In genomic region chr16:2874584-2875362, GRCh38 we compare ENCODE assay signal across 1 cellular context.
TF ChIP-seq lines count a peak whose summit lies in the region.

No MANE protein-coding gene starts in this region.

TF ChIP-seq in HepG2, 621 proteins besides CTCF, POLR2A, EP300 and RAD21 (continued from another document and continues in another):
- TF ChIP-seq, protein P1, sequence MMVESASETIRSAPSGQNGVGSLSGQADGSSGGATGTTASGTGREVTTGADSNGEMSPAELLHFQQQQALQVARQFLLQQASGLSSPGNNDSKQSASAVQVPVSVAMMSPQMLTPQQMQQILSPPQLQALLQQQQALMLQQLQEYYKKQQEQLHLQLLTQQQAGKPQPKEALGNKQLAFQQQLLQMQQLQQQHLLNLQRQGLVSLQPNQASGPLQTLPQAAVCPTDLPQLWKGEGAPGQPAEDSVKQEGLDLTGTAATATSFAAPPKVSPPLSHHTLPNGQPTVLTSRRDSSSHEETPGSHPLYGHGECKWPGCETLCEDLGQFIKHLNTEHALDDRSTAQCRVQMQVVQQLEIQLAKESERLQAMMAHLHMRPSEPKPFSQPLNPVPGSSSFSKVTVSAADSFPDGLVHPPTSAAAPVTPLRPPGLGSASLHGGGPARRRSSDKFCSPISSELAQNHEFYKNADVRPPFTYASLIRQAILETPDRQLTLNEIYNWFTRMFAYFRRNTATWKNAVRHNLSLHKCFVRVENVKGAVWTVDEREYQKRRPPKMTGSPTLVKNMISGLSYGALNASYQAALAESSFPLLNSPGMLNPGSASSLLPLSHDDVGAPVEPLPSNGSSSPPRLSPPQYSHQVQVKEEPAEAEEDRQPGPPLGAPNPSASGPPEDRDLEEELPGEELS (CRISPR knock-in tag; IDR thresholded peaks at IDR 0.05) = no peak
- TF ChIP-seq HOXA7 (CRISPR knock-in tag; IDR thresholded peaks at IDR 0.05) (no peak), JDP2 (CRISPR knock-in tag; IDR thresholded peaks at IDR 0.05; ENCODE audit: borderline replicate concordance) (no peak), RBM39 (IDR thresholded peaks at IDR 0.05; ENCODE audit: low read depth, low read length, poor library complexity, severe bottlenecking) (peak; percentile 72), ZNF839 (CRISPR knock-in tag; IDR thresholded peaks at IDR 0.05; ENCODE audit: borderline replicate concordance) (no peak), ZNF556 (CRISPR knock-in tag; IDR thresholded peaks at IDR 0.05; ENCODE audit: borderline replicate concordance) (0 out of 2 replicates have a peak, but pooled peaks have one; percentile 31), PAF1 (CRISPR knock-in tag; IDR thresholded peaks at IDR 0.05) (no peak), ZNF703 (CRISPR knock-in tag; IDR thresholded peaks at IDR 0.05; ENCODE audit: borderline replicate concordance) (no peak), GATAD2A (CRISPR knock-in tag; IDR thresholded peaks at IDR 0.05) (peak; percentile 42; the same call in 1 of the 2 replicates), ZNF451 (CRISPR knock-in tag; IDR thresholded peaks at IDR 0.05) (no peak), SUZ12 (IDR thresholded peaks at IDR 0.05; ENCODE audit: low read depth, low read length) (no peak), XBP1 (CRISPR knock-in tag; IDR thresholded peaks at IDR 0.05) (no peak), ETV5 (CRISPR knock-in tag; IDR thresholded peaks at IDR 0.05; ENCODE audit: borderline replicate concordance) (peak; percentile 65; the same call in 1 of the 2 replicates), NR2F1 (CRISPR knock-in tag; IDR thresholded peaks at IDR 0.05) (no peak), ZNF567 (CRISPR knock-in tag; IDR thresholded peaks at IDR 0.05; ENCODE audit: borderline replicate concordance) (no peak), MIER2 (CRISPR knock-in tag; IDR thresholded peaks at IDR 0.05) (0 out of 2 replicates have a peak, but pooled peaks have one; percentile 33), SNAPC5 (CRISPR knock-in tag; IDR thresholded peaks at IDR 0.05; ENCODE audit: borderline replicate concordance) (no peak), ZNF274 (CRISPR knock-in tag; IDR thresholded peaks at IDR 0.05) (no peak), GLI4 (CRISPR knock-in tag; IDR thresholded peaks at IDR 0.05; ENCODE audit: borderline replicate concordance) (no peak), ZNF788 (CRISPR knock-in tag; IDR thresholded peaks at IDR 0.05; ENCODE audit: borderline replicate concordance) (no peak; the same call in 1 of the 2 replicates), ESRRA (CRISPR knock-in tag; IDR thresholded peaks at IDR 0.05; ENCODE audit: low read depth) (0 out of 2 replicates have a peak, but pooled peaks have one; percentile 38), MEIS1 (CRISPR knock-in tag; IDR thresholded peaks at IDR 0.05; ENCODE audit: borderline replicate concordance) (no peak), ZFYVE20 (CRISPR knock-in tag; IDR thresholded peaks at IDR 0.05; ENCODE audit: borderline replicate concordance, low read depth) (no peak), SPEN (CRISPR knock-in tag; IDR thresholded peaks at IDR 0.05; ENCODE audit: low read depth) (peak; percentile 63), SP4 (CRISPR knock-in tag; IDR thresholded peaks at IDR 0.05) (no peak), YEATS2 (CRISPR knock-in tag; IDR thresholded peaks at IDR 0.05; ENCODE audit: borderline replicate concordance) (peak; percentile 53; the same call in 1 of the 2 replicates), NPAS2 (CRISPR knock-in tag; IDR thresholded peaks at IDR 0.05; ENCODE audit: borderline replicate concordance) (no peak), ZMYM4 (CRISPR knock-in tag; IDR thresholded peaks at IDR 0.05) (0 out of 2 replicates have a peak, but pooled peaks have one; percentile 45), ZMAT3 (CRISPR knock-in tag; conservative IDR thresholded peaks at IDR 0.05) (no peak), TRIM24 (CRISPR knock-in tag; IDR thresholded peaks at IDR 0.05) (no peak), TEAD2 (CRISPR knock-in tag; IDR thresholded peaks at IDR 0.05) (no peak), NFE2L2 (IDR thresholded peaks at IDR 0.05; ENCODE audit: low read length) (no peak), PHF8 (CRISPR knock-in tag; IDR thresholded peaks at IDR 0.05) (peak; percentile 36; the same call in 1 of the 2 replicates), HNRNPH1 (optimal IDR thresholded peaks at IDR 0.05; ENCODE audit: low read depth, low read length) (no peak), LCORL (IDR thresholded peaks at IDR 0.05) (no peak), LCORL (CRISPR knock-in tag; IDR thresholded peaks at IDR 0.05) (peak; percentile 44; the same call in 1 of the 2 replicates), ZNF10 (CRISPR knock-in tag; IDR thresholded peaks at IDR 0.05; ENCODE audit: borderline replicate concordance, low read depth) (no peak), ZNF253 (CRISPR knock-in tag; IDR thresholded peaks at IDR 0.05; ENCODE audit: borderline replicate concordance) (no peak), PAXIP1 (CRISPR knock-in tag; conservative IDR thresholded peaks at IDR 0.05) (no peak), ZBTB8A (CRISPR knock-in tag; IDR thresholded peaks at IDR 0.05; ENCODE audit: borderline replicate concordance, low read depth) (no peak), KLF15 (CRISPR knock-in tag; IDR thresholded peaks at IDR 0.05; ENCODE audit: borderline replicate concordance) (no peak), RXRB (CRISPR knock-in tag; IDR thresholded peaks at IDR 0.05; ENCODE audit: borderline replicate concordance) (peak; percentile 38; the same call in 1 of the 2 replicates), ZNF337 (CRISPR knock-in tag; IDR thresholded peaks at IDR 0.05; ENCODE audit: borderline replicate concordance, low read depth) (no peak), HMGXB3 (CRISPR knock-in tag; IDR thresholded peaks at IDR 0.05; ENCODE audit: borderline replicate concordance) (no peak), ARNT (IDR thresholded peaks at IDR 0.05) (no peak), SRY (CRISPR knock-in tag; IDR thresholded peaks at IDR 0.05) (no peak), JARID2 (CRISPR knock-in tag; IDR thresholded peaks at IDR 0.05; ENCODE audit: insufficient replicate concordance) (no peak), TBP (CRISPR knock-in tag; IDR thresholded peaks at IDR 0.05) (no peak)
- TF ChIP-seq, protein P2, sequence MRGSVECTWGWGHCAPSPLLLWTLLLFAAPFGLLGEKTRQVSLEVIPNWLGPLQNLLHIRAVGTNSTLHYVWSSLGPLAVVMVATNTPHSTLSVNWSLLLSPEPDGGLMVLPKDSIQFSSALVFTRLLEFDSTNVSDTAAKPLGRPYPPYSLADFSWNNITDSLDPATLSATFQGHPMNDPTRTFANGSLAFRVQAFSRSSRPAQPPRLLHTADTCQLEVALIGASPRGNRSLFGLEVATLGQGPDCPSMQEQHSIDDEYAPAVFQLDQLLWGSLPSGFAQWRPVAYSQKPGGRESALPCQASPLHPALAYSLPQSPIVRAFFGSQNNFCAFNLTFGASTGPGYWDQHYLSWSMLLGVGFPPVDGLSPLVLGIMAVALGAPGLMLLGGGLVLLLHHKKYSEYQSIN (CRISPR knock-in tag; IDR thresholded peaks at IDR 0.05; ENCODE audit: borderline replicate concordance) = no peak
- TF ChIP-seq, protein P3, sequence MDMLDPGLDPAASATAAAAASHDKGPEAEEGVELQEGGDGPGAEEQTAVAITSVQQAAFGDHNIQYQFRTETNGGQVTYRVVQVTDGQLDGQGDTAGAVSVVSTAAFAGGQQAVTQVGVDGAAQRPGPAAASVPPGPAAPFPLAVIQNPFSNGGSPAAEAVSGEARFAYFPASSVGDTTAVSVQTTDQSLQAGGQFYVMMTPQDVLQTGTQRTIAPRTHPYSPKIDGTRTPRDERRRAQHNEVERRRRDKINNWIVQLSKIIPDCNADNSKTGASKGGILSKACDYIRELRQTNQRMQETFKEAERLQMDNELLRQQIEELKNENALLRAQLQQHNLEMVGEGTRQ (IDR thresholded peaks at IDR 0.05; ENCODE audit: low read depth, low read length) = no peak
- TF ChIP-seq, protein P3 (CRISPR knock-in tag; IDR thresholded peaks at IDR 0.05; ENCODE audit: borderline replicate concordance) = no peak
- TF ChIP-seq, protein P4, sequence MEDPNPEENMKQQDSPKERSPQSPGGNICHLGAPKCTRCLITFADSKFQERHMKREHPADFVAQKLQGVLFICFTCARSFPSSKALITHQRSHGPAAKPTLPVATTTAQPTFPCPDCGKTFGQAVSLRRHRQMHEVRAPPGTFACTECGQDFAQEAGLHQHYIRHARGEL (CRISPR knock-in tag; IDR thresholded peaks at IDR 0.05) = no peak
- TF ChIP-seq, protein P5, sequence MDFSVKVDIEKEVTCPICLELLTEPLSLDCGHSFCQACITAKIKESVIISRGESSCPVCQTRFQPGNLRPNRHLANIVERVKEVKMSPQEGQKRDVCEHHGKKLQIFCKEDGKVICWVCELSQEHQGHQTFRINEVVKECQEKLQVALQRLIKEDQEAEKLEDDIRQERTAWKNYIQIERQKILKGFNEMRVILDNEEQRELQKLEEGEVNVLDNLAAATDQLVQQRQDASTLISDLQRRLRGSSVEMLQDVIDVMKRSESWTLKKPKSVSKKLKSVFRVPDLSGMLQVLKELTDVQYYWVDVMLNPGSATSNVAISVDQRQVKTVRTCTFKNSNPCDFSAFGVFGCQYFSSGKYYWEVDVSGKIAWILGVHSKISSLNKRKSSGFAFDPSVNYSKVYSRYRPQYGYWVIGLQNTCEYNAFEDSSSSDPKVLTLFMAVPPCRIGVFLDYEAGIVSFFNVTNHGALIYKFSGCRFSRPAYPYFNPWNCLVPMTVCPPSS (IDR thresholded peaks at IDR 0.05) = no peak
- TF ChIP-seq, protein P6, sequence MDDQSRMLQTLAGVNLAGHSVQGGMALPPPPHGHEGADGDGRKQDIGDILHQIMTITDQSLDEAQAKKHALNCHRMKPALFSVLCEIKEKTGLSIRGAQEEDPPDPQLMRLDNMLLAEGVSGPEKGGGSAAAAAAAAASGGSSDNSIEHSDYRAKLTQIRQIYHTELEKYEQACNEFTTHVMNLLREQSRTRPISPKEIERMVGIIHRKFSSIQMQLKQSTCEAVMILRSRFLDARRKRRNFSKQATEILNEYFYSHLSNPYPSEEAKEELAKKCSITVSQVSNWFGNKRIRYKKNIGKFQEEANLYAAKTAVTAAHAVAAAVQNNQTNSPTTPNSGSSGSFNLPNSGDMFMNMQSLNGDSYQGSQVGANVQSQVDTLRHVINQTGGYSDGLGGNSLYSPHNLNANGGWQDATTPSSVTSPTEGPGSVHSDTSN (CRISPR knock-in tag; IDR thresholded peaks at IDR 0.05; ENCODE audit: borderline replicate concordance) = no peak
